ENCODE assay signal across 8 cellular contexts in genomic region chr6:36029464-36029863, GRCh38. TPM values are rescaled to one million over a fixed set of nuclear protein-coding genes. Genes with fewer than 3 reads are reported as not detected.
DNase-seq lines count a peak whose midpoint lies in the region; ATAC-seq and TF ChIP-seq lines count a peak whose summit lies in the region.

No MANE protein-coding gene starts in this region.

- ATAC-seq in GM19023 (IDR thresholded peaks at IDR 0.05; ENCODE audit: unreplicated experiment) (no peak), HG02759 (IDR thresholded peaks at IDR 0.05; ENCODE audit: unreplicated experiment) (no peak), HG02610 (IDR thresholded peaks at IDR 0.05; ENCODE audit: unreplicated experiment) (no peak)

- no peaks in the 10 kb centered on the region for H3K4me1 ChIP-seq in breast epithelium
- H3K4me1 ChIP-seq in mucosa of rectum (ENCODE audit: control insufficient read depth in 2 of 2, insufficient read depth in 2 of 2, low read length in 2 of 2): peaks cover 11% of the 10 kb centered on the region in 2 donors

- H3K27ac ChIP-seq in breast epithelium (peak overlapping the region; percentile 83 to 85), mucosa of rectum (ENCODE audit: low read depth in 2 of 2, low read length in 2 of 2) (peak overlapping the region; percentile 91 to 96)

- TF ChIP-seq CTCF in breast epithelium (IDR thresholded peaks at IDR 0.05): no peak

- peak; percentile 74 for DNase-seq in GM03348 (ENCODE audit: low spot score)
- peak; percentile 72 for DNase-seq in MV-4-11 (lab: John Stamatoyannopoulos, UW)
- DNase-seq in breast epithelium (ENCODE audit: low spot score in 2 of 2): no peak
- DNase-seq in NCI-H1694 treated with DMSO at 0.1 percent for 48 hours (lab: John Stamatoyannopoulos, UW): no peak

- intact Hi-C loops in breast epithelium (cut with DNase I; ENCODE audit: low total_unique reads): loop anchor here (5.0 kb wide), 2 partner anchors 68 to 867 kb away; no protein-coding TSS in a partner anchor

- H3K4me3 ChIP-seq in breast epithelium: peak overlapping the region; percentile 92 to 100 (median 99)
- peak overlapping the region; percentile 93 to 97 for H3K4me3 ChIP-seq in mucosa of rectum (ENCODE audit: low read length in 2 of 2)

- H3K9ac ChIP-seq in mucosa of rectum (ENCODE audit: low read depth in 1 of 2, low read length in 2 of 2): peak overlapping the region; percentile 83 to 98

- no peaks in the 10 kb centered on the region for H3K27me3 ChIP-seq in breast epithelium
- peaks cover 0 to under 1% of the 10 kb centered on the region in 2 donors for H3K27me3 ChIP-seq in mucosa of rectum (ENCODE audit: control insufficient read depth in 2 of 2, insufficient read depth in 2 of 2, low read length in 2 of 2)

- TF ChIP-seq POLR2A in breast epithelium (IDR thresholded peaks at IDR 0.05): no peak

- H3K9me3 ChIP-seq in breast epithelium (no peaks in the 10 kb centered on the region), mucosa of rectum (ENCODE audit: control insufficient read depth in 2 of 2, low read length in 2 of 2) (no peaks in the 10 kb centered on the region)

- H3K36me3 ChIP-seq in breast epithelium: no peaks in the 10 kb centered on the region
- peaks cover 0 to 3% of the 10 kb centered on the region in 2 donors for H3K36me3 ChIP-seq in mucosa of rectum (ENCODE audit: control insufficient read depth in 2 of 2, insufficient read depth in 2 of 2, low read length in 2 of 2)

RNA-seq across cellular contexts. Expression of gene MAPK14, which starts 1.9 kb away (rescaled TPM):
- total RNA-seq in breast epithelium: 10 to 100 TPM; 72.8 to 85.6 (median 81.3) TPM

RNA-seq across cellular contexts. Expression of gene SLC26A8, which starts 5.0 kb away (rescaled TPM):
- total RNA-seq in breast epithelium: under 1 TPM in 2 of 3 donors, not detected in 1; 0.29 to 0.48 TPM

Comparison
In these comparisons a context has a peak if more than half of its experiments do, and no peak if none do; other contexts are left out.
1. DNase-seq: peak in GM03348 (single experiment) and MV-4-11 (single experiment); none in breast epithelium (0 of 2) and NCI-H1694 treated with DMSO at 0.1 percent for 48 hours (single experiment).